In genomic region chr17:17413821-17414220, GRCh38 we compare ENCODE assay signal across 2 cellular contexts.
TF ChIP-seq lines count a peak whose summit lies in the region.

No MANE protein-coding gene starts in this region.

TF ChIP-seq in IMR-90, 13 proteins besides CTCF, POLR2A, EP300 and RAD21:
- TF ChIP-seq USF2 (IDR thresholded peaks at IDR 0.05; ENCODE audit: low read depth, low read length): peak; percentile 31; the same call in 1 of the 2 replicates
- no peak for TF ChIP-seq NFE2L2 (IDR thresholded peaks at IDR 0.05; ENCODE audit: low read depth, low read length)

TF ChIP-seq in K562, 482 proteins besides CTCF, POLR2A, EP300 and RAD21:
- TF ChIP-seq ZFP36 (IDR thresholded peaks at IDR 0.05; ENCODE audit: low read depth, low read length, partially characterized antibody) (peak; percentile 83), ZBTB2 (IDR thresholded peaks at IDR 0.05) (no peak), GTF2E2 (tag; IDR thresholded peaks at IDR 0.05) (no peak)
